Comparison of ENCODE assay signal across 8 cellular contexts in the genomic region with DNA sequence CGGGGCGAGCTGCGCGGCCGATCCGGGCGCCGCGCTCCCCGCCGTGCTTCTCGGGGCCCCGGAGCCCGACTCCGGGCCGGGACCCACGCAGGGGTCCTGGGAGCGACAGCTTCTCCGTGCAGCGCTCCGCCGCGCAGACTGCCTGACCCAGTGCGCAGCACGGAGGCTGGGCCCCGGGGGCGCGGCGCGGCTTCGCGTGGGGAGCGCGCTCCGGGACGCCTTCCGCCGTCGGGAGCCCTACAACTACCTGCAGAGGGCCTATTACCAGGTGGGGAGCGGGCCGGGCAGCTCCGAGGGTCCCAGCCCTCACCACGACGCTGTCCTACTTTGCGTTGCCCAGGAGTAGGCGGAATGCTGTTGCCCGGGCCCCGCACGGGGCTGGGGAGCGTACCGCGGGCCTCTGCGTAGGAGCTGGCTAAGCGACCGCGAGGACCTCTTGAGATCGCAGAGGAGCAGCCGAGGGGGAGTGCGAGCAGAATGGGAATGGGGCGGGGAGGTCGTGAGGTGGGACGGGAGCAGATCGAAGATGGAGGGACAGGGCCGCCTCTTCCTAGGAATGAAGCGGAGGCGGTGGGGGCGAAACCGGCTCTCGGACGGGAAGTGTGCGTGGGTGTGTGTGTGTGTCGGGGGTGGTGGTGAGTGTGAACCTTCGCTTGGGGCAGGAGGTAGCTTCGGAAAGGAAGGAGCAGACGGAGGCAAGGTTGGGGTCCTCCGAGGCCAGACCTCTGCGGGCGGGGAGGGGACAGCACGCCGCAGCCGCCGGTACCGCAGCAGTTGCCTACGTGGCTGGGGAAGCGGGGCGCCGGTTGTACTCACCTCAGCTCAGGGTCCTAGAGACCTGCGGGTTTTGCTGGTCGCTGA. TPM values are rescaled to one million over a fixed set of nuclear protein-coding genes. Genes with fewer than 3 reads are reported as not detected.
DNase-seq lines count a peak whose midpoint lies in the region; ATAC-seq and TF ChIP-seq lines count a peak whose summit lies in the region.

No MANE protein-coding gene starts in this region.

- intact Hi-C loops in breast epithelium (cut with DNase I; ENCODE audit: low total_unique reads), result loop anchor here (10.0 kb wide), 1 partner anchor 214 kb away; no protein-coding TSS in a partner anchor

- H3K27me3 Mint-ChIP-seq in T-helper 17 cell, result peaks cover 51% of the 10 kb centered on the region

- peak overlapping the region; percentile 62 to 88 (median 84) for H3K4me3 ChIP-seq in breast epithelium

- peaks cover 0 to 6% of the 10 kb centered on the region in 2 donors for H3K27me3 ChIP-seq in breast epithelium

- ATAC-seq in T-helper 17 cell (peak; percentile 66), HG03521 (IDR thresholded peaks at IDR 0.05; ENCODE audit: unreplicated experiment) (no peak)

- H3K27ac ChIP-seq in breast epithelium, result peak overlapping the region; percentile 76 to 89

- TF ChIP-seq POLR2A in breast epithelium (IDR thresholded peaks at IDR 0.05), result peak; percentile 34

- TF ChIP-seq CTCF in breast epithelium (IDR thresholded peaks at IDR 0.05), result no peak

- H3K36me3 Mint-ChIP-seq in T-helper 17 cell (ENCODE audit: low read depth), result peaks cover 7% of the 10 kb centered on the region

- peak overlapping the region; percentile 95 for H3K4me3 Mint-ChIP-seq in T-helper 17 cell

- H3K4me1 Mint-ChIP-seq in T-helper 17 cell, result peaks cover 22% of the 10 kb centered on the region

- no peaks in the 10 kb centered on the region for H3K9me3 ChIP-seq in T-helper 17 cell (ENCODE audit: control insufficient read depth, low read length, poor library complexity, severe bottlenecking)
- no peaks in the 10 kb centered on the region for H3K9me3 ChIP-seq in breast epithelium

- peaks cover 0 to 14% of the 10 kb centered on the region in 2 donors for H3K4me1 ChIP-seq in breast epithelium

- peak; percentile 44 for DNase-seq in stimulated activated CD4-positive, alpha-beta T cell treated with anti-CD3 and anti-CD28 coated beads, Interleukin-12 subunit alpha, Interleukin-12 subunit beta, amount 100 ng/mL, for 4 hours
- DNase-seq in stimulated activated CD4-positive, alpha-beta T cell treated with anti-CD3 and anti-CD28 coated beads, Interleukin-2, amount 100 ng/mL, for 48 hours, result no peak
- peak in 1 of 3 donors; percentile 33 for DNase-seq in T-helper 17 cell
- no peak for DNase-seq in breast epithelium (ENCODE audit: low spot score in 2 of 2)
- DNase-seq in iris pigment epithelial cell (ENCODE audit: low read depth), result peak; percentile 78
- DNase-seq in stimulated activated CD4-positive, alpha-beta T cell treated with anti-CD3 and anti-CD28 coated beads, Interleukin-2, amount 100 ng/mL, for 4 hours (ENCODE audit: low read depth), result peak; percentile 32
- DNase-seq in COR-L47 (lab: John Stamatoyannopoulos, UW), result no peak

- H3K27ac Mint-ChIP-seq in T-helper 17 cell, result peak overlapping the region; percentile 92

- H3K36me3 ChIP-seq in breast epithelium, result no peaks in the 10 kb centered on the region

RNA-seq across cellular contexts. Expression of a gene that starts 0.7 kb away (rescaled TPM):
- 1 to 10 TPM in 1 of 2 donors, under 1 TPM in 1; 0.97 to 1.3 TPM for total RNA-seq in T-helper 17 cell
- 10 to 100 TPM in 2 of 3 donors, 1 to 10 TPM in 1; 7.5 to 29.5 (median 10.1) TPM for total RNA-seq in breast epithelium

RNA-seq across cellular contexts. Expression of a gene that starts 7.3 kb away (rescaled TPM):
- total RNA-seq in T-helper 17 cell, result under 1 TPM in 1 of 2 donors, not detected in 1; 0.63 TPM
- total RNA-seq in breast epithelium, result 1 to 10 TPM; 2.6 to 4.2 (median 4.1) TPM

RNA-seq across cellular contexts. Expression of a gene that starts 11.8 kb away (rescaled TPM):
- total RNA-seq in T-helper 17 cell (under 1 TPM; 0.26 to 0.45 TPM), breast epithelium (1 to 10 TPM in 2 of 3 donors, under 1 TPM in 1; 0.80 to 3.3 (median 2.2) TPM)

RNA-seq across cellular contexts. Expression of a gene that starts 22.2 kb away (rescaled TPM):
- total RNA-seq in T-helper 17 cell, result under 1 TPM; 0.65 to 0.87 TPM
- 1 to 10 TPM in 2 of 3 donors, under 1 TPM in 1; 0.33 to 3.0 (median 1.8) TPM for total RNA-seq in breast epithelium

RNA-seq across cellular contexts. Expression of a gene that starts 23.0 kb away (rescaled TPM):
- total RNA-seq in T-helper 17 cell (10 to 100 TPM; 65.7 to 76.1 TPM), breast epithelium (10 to 100 TPM; 32.6 to 52.8 (median 34.7) TPM)

Comparison
In these comparisons a context has a peak if more than half of its experiments do, and no peak if none do; other contexts are left out.
1. DNase-seq: peak in stimulated activated CD4-positive, alpha-beta T cell treated with anti-CD3 and anti-CD28 coated beads, Interleukin-12 subunit alpha, Interleukin-12 subunit beta, amount 100 ng/mL, for 4 hours (single experiment), iris pigment epithelial cell (single experiment) and stimulated activated CD4-positive, alpha-beta T cell treated with anti-CD3 and anti-CD28 coated beads, Interleukin-2, amount 100 ng/mL, for 4 hours (single experiment); none in stimulated activated CD4-positive, alpha-beta T cell treated with anti-CD3 and anti-CD28 coated beads, Interleukin-2, amount 100 ng/mL, for 48 hours (0 of 2), breast epithelium (0 of 2) and COR-L47 (single experiment).